Comparison of ENCODE assay signal across 1 cellular context in the genomic region with DNA sequence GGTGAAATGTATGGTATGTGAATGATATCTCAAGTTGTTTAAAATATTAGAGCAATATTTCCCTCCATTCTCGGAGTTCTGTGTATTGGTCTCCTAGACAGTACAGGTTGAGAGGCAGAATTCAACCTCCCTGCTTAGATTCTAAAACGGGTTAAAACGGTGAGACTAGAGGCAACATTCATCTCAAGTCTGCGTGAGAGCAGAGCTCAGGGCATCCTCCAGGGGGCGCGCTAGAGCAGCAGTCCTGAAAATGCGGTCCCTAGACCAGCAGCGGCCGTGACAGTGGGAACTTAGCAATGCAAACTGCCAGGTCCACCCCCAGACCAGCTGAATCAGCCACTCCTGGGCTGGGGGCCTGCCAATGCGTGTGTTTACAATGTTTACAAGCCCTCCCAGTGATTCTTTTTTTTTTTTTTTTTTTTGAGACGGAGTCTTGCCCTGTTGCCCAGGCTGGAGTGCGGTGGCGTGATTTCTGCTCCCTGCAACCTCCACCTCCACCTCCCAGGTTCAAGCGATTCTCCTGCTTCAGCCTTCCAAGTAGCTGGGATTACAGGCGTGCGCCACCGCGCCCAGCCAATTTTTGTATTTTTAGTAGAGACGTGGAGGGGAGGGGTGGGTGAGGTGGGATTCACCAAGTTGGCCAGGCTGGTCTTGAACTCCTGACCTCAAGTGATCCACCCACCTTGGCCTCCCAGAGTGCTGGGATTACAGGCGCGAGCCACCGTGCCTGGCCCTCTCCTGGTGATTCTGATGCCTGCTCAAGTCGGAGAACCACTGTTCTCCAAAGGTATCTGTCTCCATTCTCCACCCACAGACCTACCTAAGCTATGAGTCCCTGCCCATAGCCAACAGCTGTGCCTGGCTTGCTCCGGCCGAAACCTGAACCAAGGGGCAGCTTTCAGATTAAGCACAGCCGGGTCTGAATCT.
TF ChIP-seq lines count a peak whose summit lies in the region.

No MANE protein-coding gene starts in this region.

TF ChIP-seq in HepG2, 621 proteins besides CTCF, POLR2A, EP300 and RAD21 (continues in another document):
- TF ChIP-seq MXD4 (CRISPR knock-in tag; IDR thresholded peaks at IDR 0.05), result 0 out of 2 replicates have a peak, but pooled peaks have one; percentile 30
- no peak for TF ChIP-seq KLF11 (CRISPR knock-in tag; IDR thresholded peaks at IDR 0.05)
- TF ChIP-seq ZNF577 (CRISPR knock-in tag; IDR thresholded peaks at IDR 0.05; ENCODE audit: borderline replicate concordance, low read depth), result no peak
- TF ChIP-seq FOXP1 (IDR thresholded peaks at IDR 0.05), result no peak
- TF ChIP-seq FOXP1 (CRISPR knock-in tag; IDR thresholded peaks at IDR 0.05), result no peak
- TF ChIP-seq FLYWCH1 (CRISPR knock-in tag; IDR thresholded peaks at IDR 0.05), result no peak
- TF ChIP-seq, protein P1, sequence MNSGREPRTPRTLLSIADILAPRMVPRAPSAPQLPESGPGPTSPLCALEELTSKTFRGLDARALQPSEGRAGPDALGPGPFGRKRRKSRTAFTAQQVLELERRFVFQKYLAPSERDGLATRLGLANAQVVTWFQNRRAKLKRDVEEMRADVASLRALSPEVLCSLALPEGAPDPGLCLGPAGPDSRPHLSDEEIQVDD (CRISPR knock-in tag; IDR thresholded peaks at IDR 0.05; ENCODE audit: borderline replicate concordance), result 0 out of 2 replicates have a peak, but pooled peaks have one; percentile 51
- TF ChIP-seq THAP11 (CRISPR knock-in tag; IDR thresholded peaks at IDR 0.05), result no peak; the same call in 1 of the 2 replicates
- peak; percentile 33; the same call in 1 of the 2 replicates for TF ChIP-seq FOSL2 (CRISPR knock-in tag; IDR thresholded peaks at IDR 0.05)
- no peak for TF ChIP-seq ZNF773 (CRISPR knock-in tag; IDR thresholded peaks at IDR 0.05; ENCODE audit: borderline replicate concordance)
- TF ChIP-seq, protein P2, sequence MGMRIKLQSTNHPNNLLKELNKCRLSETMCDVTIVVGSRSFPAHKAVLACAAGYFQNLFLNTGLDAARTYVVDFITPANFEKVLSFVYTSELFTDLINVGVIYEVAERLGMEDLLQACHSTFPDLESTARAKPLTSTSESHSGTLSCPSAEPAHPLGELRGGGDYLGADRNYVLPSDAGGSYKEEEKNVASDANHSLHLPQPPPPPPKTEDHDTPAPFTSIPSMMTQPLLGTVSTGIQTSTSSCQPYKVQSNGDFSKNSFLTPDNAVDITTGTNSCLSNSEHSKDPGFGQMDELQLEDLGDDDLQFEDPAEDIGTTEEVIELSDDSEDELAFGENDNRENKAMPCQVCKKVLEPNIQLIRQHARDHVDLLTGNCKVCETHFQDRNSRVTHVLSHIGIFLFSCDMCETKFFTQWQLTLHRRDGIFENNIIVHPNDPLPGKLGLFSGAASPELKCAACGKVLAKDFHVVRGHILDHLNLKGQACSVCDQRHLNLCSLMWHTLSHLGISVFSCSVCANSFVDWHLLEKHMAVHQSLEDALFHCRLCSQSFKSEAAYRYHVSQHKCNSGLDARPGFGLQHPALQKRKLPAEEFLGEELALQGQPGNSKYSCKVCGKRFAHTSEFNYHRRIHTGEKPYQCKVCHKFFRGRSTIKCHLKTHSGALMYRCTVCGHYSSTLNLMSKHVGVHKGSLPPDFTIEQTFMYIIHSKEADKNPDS (CRISPR knock-in tag; IDR thresholded peaks at IDR 0.05), result no peak
- no peak for TF ChIP-seq NFIB (CRISPR knock-in tag; IDR thresholded peaks at IDR 0.05; ENCODE audit: borderline replicate concordance)
- 0 out of 2 replicates have a peak, but pooled peaks have one; percentile 38 for TF ChIP-seq ZNF274 (CRISPR knock-in tag; IDR thresholded peaks at IDR 0.05)
- TF ChIP-seq, protein P3, sequence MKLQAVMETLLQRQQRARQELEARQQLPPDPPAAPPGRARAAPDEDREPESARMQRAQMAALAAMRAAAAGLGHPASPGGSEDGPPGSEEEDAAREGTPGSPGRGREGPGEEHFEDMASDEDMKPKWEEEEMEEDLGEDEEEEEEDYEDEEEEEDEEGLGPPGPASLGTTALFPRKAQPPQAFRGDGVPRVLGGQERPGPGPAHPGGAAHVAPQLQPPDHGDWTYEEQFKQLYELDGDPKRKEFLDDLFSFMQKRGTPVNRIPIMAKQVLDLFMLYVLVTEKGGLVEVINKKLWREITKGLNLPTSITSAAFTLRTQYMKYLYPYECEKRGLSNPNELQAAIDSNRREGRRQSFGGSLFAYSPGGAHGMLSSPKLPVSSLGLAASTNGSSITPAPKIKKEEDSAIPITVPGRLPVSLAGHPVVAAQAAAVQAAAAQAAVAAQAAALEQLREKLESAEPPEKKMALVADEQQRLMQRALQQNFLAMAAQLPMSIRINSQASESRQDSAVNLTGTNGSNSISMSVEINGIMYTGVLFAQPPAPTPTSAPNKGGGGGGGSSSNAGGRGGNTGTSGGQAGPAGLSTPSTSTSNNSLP (IDR thresholded peaks at IDR 0.05; ENCODE audit: low read depth, low read length), result no peak
- no peak for TF ChIP-seq NR2F6 (IDR thresholded peaks at IDR 0.05)
- 0 out of 2 replicates have a peak, but pooled peaks have one; percentile 30 for TF ChIP-seq NR2F6 (CRISPR knock-in tag; IDR thresholded peaks at IDR 0.05)
- TF ChIP-seq, protein P4, sequence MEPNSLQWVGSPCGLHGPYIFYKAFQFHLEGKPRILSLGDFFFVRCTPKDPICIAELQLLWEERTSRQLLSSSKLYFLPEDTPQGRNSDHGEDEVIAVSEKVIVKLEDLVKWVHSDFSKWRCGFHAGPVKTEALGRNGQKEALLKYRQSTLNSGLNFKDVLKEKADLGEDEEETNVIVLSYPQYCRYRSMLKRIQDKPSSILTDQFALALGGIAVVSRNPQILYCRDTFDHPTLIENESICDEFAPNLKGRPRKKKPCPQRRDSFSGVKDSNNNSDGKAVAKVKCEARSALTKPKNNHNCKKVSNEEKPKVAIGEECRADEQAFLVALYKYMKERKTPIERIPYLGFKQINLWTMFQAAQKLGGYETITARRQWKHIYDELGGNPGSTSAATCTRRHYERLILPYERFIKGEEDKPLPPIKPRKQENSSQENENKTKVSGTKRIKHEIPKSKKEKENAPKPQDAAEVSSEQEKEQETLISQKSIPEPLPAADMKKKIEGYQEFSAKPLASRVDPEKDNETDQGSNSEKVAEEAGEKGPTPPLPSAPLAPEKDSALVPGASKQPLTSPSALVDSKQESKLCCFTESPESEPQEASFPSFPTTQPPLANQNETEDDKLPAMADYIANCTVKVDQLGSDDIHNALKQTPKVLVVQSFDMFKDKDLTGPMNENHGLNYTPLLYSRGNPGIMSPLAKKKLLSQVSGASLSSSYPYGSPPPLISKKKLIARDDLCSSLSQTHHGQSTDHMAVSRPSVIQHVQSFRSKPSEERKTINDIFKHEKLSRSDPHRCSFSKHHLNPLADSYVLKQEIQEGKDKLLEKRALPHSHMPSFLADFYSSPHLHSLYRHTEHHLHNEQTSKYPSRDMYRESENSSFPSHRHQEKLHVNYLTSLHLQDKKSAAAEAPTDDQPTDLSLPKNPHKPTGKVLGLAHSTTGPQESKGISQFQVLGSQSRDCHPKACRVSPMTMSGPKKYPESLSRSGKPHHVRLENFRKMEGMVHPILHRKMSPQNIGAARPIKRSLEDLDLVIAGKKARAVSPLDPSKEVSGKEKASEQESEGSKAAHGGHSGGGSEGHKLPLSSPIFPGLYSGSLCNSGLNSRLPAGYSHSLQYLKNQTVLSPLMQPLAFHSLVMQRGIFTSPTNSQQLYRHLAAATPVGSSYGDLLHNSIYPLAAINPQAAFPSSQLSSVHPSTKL (CRISPR knock-in tag; IDR thresholded peaks at IDR 0.05), result 0 out of 2 replicates have a peak, but pooled peaks have one; percentile 26
- TF ChIP-seq NAIF1 (CRISPR knock-in tag; IDR thresholded peaks at IDR 0.05; ENCODE audit: borderline replicate concordance), result 0 out of 2 replicates have a peak, but pooled peaks have one; percentile 33
- no peak for TF ChIP-seq SMAD9 (CRISPR knock-in tag; IDR thresholded peaks at IDR 0.05)
- peak; percentile 41; the same call in 1 of the 2 replicates for TF ChIP-seq SALL1 (CRISPR knock-in tag; IDR thresholded peaks at IDR 0.05)
- TF ChIP-seq, protein P5, sequence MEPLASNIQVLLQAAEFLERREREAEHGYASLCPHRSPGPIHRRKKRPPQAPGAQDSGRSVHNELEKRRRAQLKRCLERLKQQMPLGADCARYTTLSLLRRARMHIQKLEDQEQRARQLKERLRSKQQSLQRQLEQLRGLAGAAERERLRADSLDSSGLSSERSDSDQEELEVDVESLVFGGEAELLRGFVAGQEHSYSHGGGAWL (CRISPR knock-in tag; IDR thresholded peaks at IDR 0.05), result no peak
- peak; percentile 90 for TF ChIP-seq STAG1 (CRISPR knock-in tag; IDR thresholded peaks at IDR 0.05)
- 0 out of 2 replicates have a peak, but pooled peaks have one; percentile 16 for TF ChIP-seq GFI1 (CRISPR knock-in tag; IDR thresholded peaks at IDR 0.05; ENCODE audit: borderline replicate concordance)
- TF ChIP-seq, protein P6, sequence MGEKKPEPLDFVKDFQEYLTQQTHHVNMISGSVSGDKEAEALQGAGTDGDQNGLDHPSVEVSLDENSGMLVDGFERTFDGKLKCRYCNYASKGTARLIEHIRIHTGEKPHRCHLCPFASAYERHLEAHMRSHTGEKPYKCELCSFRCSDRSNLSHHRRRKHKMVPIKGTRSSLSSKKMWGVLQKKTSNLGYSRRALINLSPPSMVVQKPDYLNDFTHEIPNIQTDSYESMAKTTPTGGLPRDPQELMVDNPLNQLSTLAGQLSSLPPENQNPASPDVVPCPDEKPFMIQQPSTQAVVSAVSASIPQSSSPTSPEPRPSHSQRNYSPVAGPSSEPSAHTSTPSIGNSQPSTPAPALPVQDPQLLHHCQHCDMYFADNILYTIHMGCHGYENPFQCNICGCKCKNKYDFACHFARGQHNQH (CRISPR knock-in tag; IDR thresholded peaks at IDR 0.05), result 0 out of 2 replicates have a peak, but pooled peaks have one; percentile 25
- TF ChIP-seq ZNF160 (CRISPR knock-in tag; IDR thresholded peaks at IDR 0.05), result no peak
- TF ChIP-seq ZNF788 (CRISPR knock-in tag; IDR thresholded peaks at IDR 0.05; ENCODE audit: borderline replicate concordance), result peak; percentile 42; the same call in 1 of the 2 replicates
- TF ChIP-seq ZNF607 (CRISPR knock-in tag; IDR thresholded peaks at IDR 0.05; ENCODE audit: borderline replicate concordance), result 0 out of 2 replicates have a peak, but pooled peaks have one; percentile 61
- peak; percentile 82 for TF ChIP-seq XRCC5 (optimal IDR thresholded peaks at IDR 0.05; ENCODE audit: low read length)
- peak; percentile 21; the same call in 1 of the 2 replicates for TF ChIP-seq BHLHE40 (IDR thresholded peaks at IDR 0.05; ENCODE audit: low read length)
- TF ChIP-seq, protein P7, sequence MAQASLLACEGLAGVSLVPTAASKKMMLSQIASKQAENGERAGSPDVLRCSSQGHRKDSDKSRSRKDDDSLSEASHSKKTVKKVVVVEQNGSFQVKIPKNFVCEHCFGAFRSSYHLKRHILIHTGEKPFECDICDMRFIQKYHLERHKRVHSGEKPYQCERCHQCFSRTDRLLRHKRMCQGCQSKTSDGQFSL (CRISPR knock-in tag; IDR thresholded peaks at IDR 0.05), result 0 out of 2 replicates have a peak, but pooled peaks have one; percentile 25
- peak; percentile 16; the same call in 1 of the 2 replicates for TF ChIP-seq FOXA3 (CRISPR knock-in tag; IDR thresholded peaks at IDR 0.05)
- TF ChIP-seq SPEN (CRISPR knock-in tag; IDR thresholded peaks at IDR 0.05; ENCODE audit: low read depth), result no peak
- 0 out of 2 replicates have a peak, but pooled peaks have one; percentile 6 for TF ChIP-seq BCL6 (CRISPR knock-in tag; IDR thresholded peaks at IDR 0.05)
- no peak for TF ChIP-seq ARHGAP35 (CRISPR knock-in tag; IDR thresholded peaks at IDR 0.05; ENCODE audit: borderline replicate concordance)
- TF ChIP-seq, protein P8, sequence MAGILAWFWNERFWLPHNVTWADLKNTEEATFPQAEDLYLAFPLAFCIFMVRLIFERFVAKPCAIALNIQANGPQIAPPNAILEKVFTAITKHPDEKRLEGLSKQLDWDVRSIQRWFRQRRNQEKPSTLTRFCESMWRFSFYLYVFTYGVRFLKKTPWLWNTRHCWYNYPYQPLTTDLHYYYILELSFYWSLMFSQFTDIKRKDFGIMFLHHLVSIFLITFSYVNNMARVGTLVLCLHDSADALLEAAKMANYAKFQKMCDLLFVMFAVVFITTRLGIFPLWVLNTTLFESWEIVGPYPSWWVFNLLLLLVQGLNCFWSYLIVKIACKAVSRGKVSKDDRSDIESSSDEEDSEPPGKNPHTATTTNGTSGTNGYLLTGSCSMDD (CRISPR knock-in tag; IDR thresholded peaks at IDR 0.05), result no peak
- no peak for TF ChIP-seq ZNF563 (CRISPR knock-in tag; IDR thresholded peaks at IDR 0.05)
- peak; percentile 46; the same call in 1 of the 2 replicates for TF ChIP-seq SMAD3 (CRISPR knock-in tag; IDR thresholded peaks at IDR 0.05)
- TF ChIP-seq ZNF12 (CRISPR knock-in tag; IDR thresholded peaks at IDR 0.05), result no peak
- TF ChIP-seq ZNF329 (CRISPR knock-in tag; IDR thresholded peaks at IDR 0.05; ENCODE audit: low read depth), result 0 out of 2 replicates have a peak, but pooled peaks have one; percentile 36
- TF ChIP-seq ZNF17 (CRISPR knock-in tag; IDR thresholded peaks at IDR 0.05), result no peak
- TF ChIP-seq HOXA3 (CRISPR knock-in tag; IDR thresholded peaks at IDR 0.05), result peak; percentile 37; the same call in 1 of the 2 replicates
- TF ChIP-seq, protein P9, sequence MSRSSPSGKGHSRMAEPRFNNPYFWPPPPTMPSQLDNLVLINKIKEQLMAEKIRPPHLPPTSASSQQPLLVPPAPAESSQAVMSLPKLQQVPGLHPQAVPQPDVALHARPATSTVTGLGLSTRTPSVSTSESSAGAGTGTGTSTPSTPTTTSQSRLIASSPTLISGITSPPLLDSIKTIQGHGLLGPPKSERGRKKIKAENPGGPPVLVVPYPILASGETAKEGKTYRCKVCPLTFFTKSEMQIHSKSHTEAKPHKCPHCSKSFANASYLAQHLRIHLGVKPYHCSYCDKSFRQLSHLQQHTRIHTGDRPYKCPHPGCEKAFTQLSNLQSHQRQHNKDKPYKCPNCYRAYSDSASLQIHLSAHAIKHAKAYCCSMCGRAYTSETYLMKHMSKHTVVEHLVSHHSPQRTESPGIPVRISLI (CRISPR knock-in tag; IDR thresholded peaks at IDR 0.05; ENCODE audit: borderline replicate concordance), result 0 out of 2 replicates have a peak, but pooled peaks have one; percentile 44
- peak; percentile 45; the same call in 1 of the 2 replicates for TF ChIP-seq KLF6 (CRISPR knock-in tag; IDR thresholded peaks at IDR 0.05)
- TF ChIP-seq TGIF2 (CRISPR knock-in tag; IDR thresholded peaks at IDR 0.05), result no peak
- no peak for TF ChIP-seq KLF15 (CRISPR knock-in tag; IDR thresholded peaks at IDR 0.05; ENCODE audit: borderline replicate concordance)
- TF ChIP-seq ZMYM4 (CRISPR knock-in tag; IDR thresholded peaks at IDR 0.05), result 0 out of 2 replicates have a peak, but pooled peaks have one; percentile 29
- TF ChIP-seq, protein P10, sequence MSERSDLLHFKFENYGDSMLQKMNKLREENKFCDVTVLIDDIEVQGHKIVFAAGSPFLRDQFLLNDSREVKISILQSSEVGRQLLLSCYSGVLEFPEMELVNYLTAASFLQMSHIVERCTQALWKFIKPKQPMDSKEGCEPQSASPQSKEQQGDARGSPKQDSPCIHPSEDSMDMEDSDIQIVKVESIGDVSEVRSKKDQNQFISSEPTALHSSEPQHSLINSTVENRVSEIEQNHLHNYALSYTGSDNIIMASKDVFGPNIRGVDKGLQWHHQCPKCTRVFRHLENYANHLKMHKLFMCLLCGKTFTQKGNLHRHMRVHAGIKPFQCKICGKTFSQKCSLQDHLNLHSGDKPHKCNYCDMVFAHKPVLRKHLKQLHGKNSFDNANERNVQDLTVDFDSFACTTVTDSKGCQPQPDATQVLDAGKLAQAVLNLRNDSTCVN (CRISPR knock-in tag; IDR thresholded peaks at IDR 0.05; ENCODE audit: borderline replicate concordance), result no peak
